ENCODE assay signal across 14 cellular contexts in genomic region chrX:17077349-17077748, GRCh38.
"Had no signal": no experiment of that assay in that cellular context is flagged by ENCODE, and none has a peak within 500 bp of the region (broad histone marks: within the 10 kb centered on the region; RNA-seq: fewer than 3 reads in every experiment).

No MANE protein-coding gene starts in this region.

- H3K27me3 ChIP-seq: colonic mucosa, right atrium auricular region had no signal

- H3K36me3 ChIP-seq: colonic mucosa, right atrium auricular region, tibial nerve had no signal

- H3K4me1 ChIP-seq: colonic mucosa, tibial nerve had no signal

- H3K4me3 ChIP-seq: colonic mucosa, right atrium auricular region, tibial nerve had no signal

- H3K27ac ChIP-seq: colonic mucosa, right atrium auricular region, tibial nerve had no signal

- ATAC-seq: activated CD8-positive, alpha-beta memory T cell treated with anti-CD3 and anti-CD28 coated beads, Interleukin-2, amount 10 ng/mL, durations not matched to agents 7 days and 5 days had no signal

- DNase-seq: activated CD4-positive, alpha-beta T cell treated with anti-CD3 and anti-CD28 coated beads, Interleukin-2, amount 50 U/mL, for 48 hours; activated CD4-positive, CD25-positive, alpha-beta regulatory T cell treated with anti-CD3 and anti-CD28 coated beads, Interleukin-2, amount 50 U/mL, for 72 hours; activated CD8-positive, alpha-beta memory T cell treated with anti-CD3 and anti-CD28 coated beads, Interleukin-2, amount 10 ng/mL, durations not matched to agents 7 days and 5 days; activated gamma-delta T cell; activated naive CD8-positive, alpha-beta T cell treated with anti-CD3 and anti-CD28 coated beads for 36 hours; activated T-cell treated with anti-CD3 and anti-CD28 coated beads, Interleukin-2, amount 50 U/mL, for 24 hours; colonic mucosa; effector CD4-positive, alpha-beta T cell; hypothalamus; posterior cingulate gyrus; small intestine; SW 1271 had no signal

- H3K9me3 ChIP-seq: colonic mucosa, right atrium auricular region, tibial nerve had no signal
